Comparison of ENCODE assay signal across 29 cellular contexts in the genomic region with DNA sequence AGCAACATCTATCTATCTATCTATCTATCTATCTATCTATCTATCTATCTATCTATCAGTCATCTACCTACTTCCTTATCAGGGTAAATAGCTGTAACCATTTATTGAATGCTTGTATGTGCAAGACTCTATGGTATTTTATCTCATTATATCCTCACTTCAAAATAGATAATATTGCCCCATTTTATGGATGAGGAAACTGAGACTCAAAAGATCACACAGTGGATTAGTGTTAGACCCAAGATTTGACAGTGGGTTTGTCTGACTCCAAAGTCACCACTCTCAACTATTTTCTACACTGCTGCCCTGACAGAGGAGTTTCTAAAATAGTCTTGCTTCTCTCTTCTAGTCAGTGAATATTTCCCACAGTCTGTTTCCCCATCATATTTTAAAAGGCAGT.
"Had no signal": no experiment of that assay in that cellular context is flagged by ENCODE, and none has a peak within 500 bp of the region (broad histone marks: within the 10 kb centered on the region; RNA-seq: fewer than 3 reads in every experiment).

No MANE protein-coding gene starts in this region.

- DNase-seq: colonic mucosa; cortex of kidney; dermis blood vessel endothelial cell; dorsolateral prefrontal cortex; effector CD4-positive, alpha-beta T cell; effector CD8-positive, alpha-beta T cell; effector memory CD4-positive, alpha-beta T cell; effector memory CD8-positive, alpha-beta T cell; endodermal cell; erythroblast; esophagus squamous epithelium; foreskin fibroblast; foreskin keratinocyte; foreskin melanocyte; gastrocnemius medialis; glutamatergic neuron; head of caudate nucleus; heart left ventricle; heart right ventricle had no signal

- H3K9me3 Mint-ChIP-seq: dendritic cell treated with granulocyte-macrophage colony-stimulating factor and Interleukin-4, amounts not matched to agents 40 ng/mL and 50 ng/mL, for 4 days; effector memory CD8-positive, alpha-beta T cell; endodermal cell had no signal

- ATAC-seq: effector memory CD8-positive, alpha-beta T cell; esophagus mucosa; foreskin keratinocyte; gastrocnemius medialis; gastroesophageal sphincter; heart left ventricle; heart right ventricle had no signal

- H3K27me3 Mint-ChIP-seq: dendritic cell treated with granulocyte-macrophage colony-stimulating factor and Interleukin-4, amounts not matched to agents 40 ng/mL and 50 ng/mL, for 4 days; effector memory CD8-positive, alpha-beta T cell had no signal

- H3K4me3 Mint-ChIP-seq: dendritic cell treated with granulocyte-macrophage colony-stimulating factor and Interleukin-4, amounts not matched to agents 40 ng/mL and 50 ng/mL, for 4 days; effector memory CD8-positive, alpha-beta T cell; endodermal cell had no signal

- H3K27ac Mint-ChIP-seq: dendritic cell treated with granulocyte-macrophage colony-stimulating factor and Interleukin-4, amounts not matched to agents 40 ng/mL and 50 ng/mL, for 4 days; effector memory CD8-positive, alpha-beta T cell; endodermal cell had no signal

- H3K4me1 ChIP-seq: colonic mucosa had no signal

- H3K36me3 ChIP-seq: colonic mucosa, esophagus muscularis mucosa, esophagus squamous epithelium, gastrocnemius medialis, gastroesophageal sphincter, heart left ventricle, heart right ventricle had no signal

- FAIRE-seq: colon, endometrium, endothelial cell of umbilical vein, frontal cortex had no signal

- H3K9me3 ChIP-seq: colonic mucosa, esophagus muscularis mucosa, esophagus squamous epithelium, gastrocnemius medialis, gastroesophageal sphincter, heart left ventricle, heart right ventricle had no signal

- H3K4me3 ChIP-seq: colonic mucosa, coronary artery, dorsolateral prefrontal cortex, esophagus muscularis mucosa, esophagus squamous epithelium, gastrocnemius medialis, gastroesophageal sphincter, heart left ventricle, heart right ventricle had no signal

- H3K4me1 Mint-ChIP-seq: endodermal cell had no signal

- H3K27ac ChIP-seq: colonic mucosa, coronary artery, dorsolateral prefrontal cortex, epithelial cell of prostate, esophagus muscularis mucosa, esophagus squamous epithelium, foreskin keratinocyte, gastrocnemius medialis, gastroesophageal sphincter, heart left ventricle had no signal

- H3K27me3 ChIP-seq: colonic mucosa, dorsolateral prefrontal cortex, esophagus muscularis mucosa, esophagus squamous epithelium, foreskin keratinocyte, gastrocnemius medialis, gastroesophageal sphincter, heart left ventricle, heart right ventricle had no signal
